In the genomic region with DNA sequence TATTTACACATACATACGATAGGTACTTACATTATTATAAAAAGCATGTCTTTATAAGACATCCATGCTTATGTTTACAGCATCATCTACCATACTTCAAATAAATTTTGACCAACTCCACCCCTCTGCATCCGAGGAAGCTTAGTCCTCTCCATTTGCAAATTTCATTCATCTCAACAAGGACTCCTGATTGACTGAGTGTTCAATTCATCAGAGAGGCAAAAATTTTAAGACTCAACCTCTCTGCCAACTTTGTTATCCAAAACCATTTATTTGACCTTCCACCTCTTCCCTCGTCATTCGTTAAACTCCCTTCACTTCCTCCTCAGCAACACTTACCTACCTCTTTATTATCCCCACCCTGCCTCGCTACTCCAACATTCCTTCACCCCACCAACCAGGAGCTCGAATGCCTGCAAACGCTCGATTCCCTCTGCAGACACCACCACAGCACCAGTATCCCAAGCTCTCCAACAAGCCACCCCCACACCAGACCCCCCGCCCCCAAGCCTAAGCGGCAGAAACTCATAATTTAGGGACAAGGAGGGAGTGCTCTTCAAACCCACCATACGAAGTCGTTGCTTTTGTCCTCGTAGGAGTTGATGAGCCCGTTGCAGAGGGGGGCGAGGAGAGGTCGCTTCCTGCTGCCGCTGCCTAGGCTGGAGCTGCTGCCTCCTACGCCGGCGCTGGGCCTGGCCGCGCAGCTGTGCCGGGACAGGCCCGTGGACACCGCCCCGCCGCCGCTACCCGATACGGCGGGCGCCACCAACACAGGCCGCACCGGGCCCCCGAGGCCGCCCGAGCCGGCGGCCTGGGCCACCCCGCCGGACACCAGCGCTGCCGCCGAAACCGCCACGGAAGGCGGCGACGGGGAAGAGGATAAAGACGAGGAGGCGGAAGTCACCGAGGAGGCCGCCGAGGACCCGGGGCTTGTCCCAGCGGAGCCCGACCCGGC, we compare ENCODE assay signal across 8 cellular contexts. TPM values are rescaled to one million over a fixed set of nuclear protein-coding genes. Genes with fewer than 3 reads are reported as not detected.
A peak's percentile ranks its signal among the peaks of the same experiment; 100 is the strongest.
DNase-seq lines count a peak whose midpoint lies in the region; ATAC-seq and TF ChIP-seq lines count a peak whose summit lies in the region.

No MANE protein-coding gene starts in this region.

- TF ChIP-seq CTCF in neutrophil (IDR thresholded peaks at IDR 0.05) = no peak
- no peak for TF ChIP-seq CTCF in vagina (IDR thresholded peaks at IDR 0.05)

- H3K36me3 ChIP-seq in neutrophil (no peaks in the 10 kb centered on the region), vagina (no peaks in the 10 kb centered on the region)

- ATAC-seq in GM18498 (IDR thresholded peaks at IDR 0.05; ENCODE audit: unreplicated experiment) = peak; percentile 27
- peak; percentile 17 for ATAC-seq in HG02943 (IDR thresholded peaks at IDR 0.05; ENCODE audit: low read depth, unreplicated experiment)

- H3K4me1 ChIP-seq in neutrophil (ENCODE audit: control insufficient read depth in 1 of 2, insufficient read depth in 1 of 2, low read depth in 1 of 2, low read length in 1 of 2) = peaks cover 73 to 74% of the 10 kb centered on the region in 2 experiments
- H3K4me1 ChIP-seq in vagina = peaks cover 49% of the 10 kb centered on the region

- DNase-seq in AG20443 (ENCODE audit: low spot score) (peak; percentile 65), NCI-H345 (lab: John Stamatoyannopoulos, UW) (peak; percentile 29), germinal center (ENCODE audit: low spot score) (peak; percentile 21), vagina (ENCODE audit: extremely low spot score in 2 of 2) (no peak)
- peak; percentile 47 for DNase-seq in activated naive CD4-positive, alpha-beta T cell treated with anti-CD3 and anti-CD28 coated beads, Interleukin-2, amount 50 U/mL, for 16 hours

- no peaks in the 10 kb centered on the region for H3K9me3 ChIP-seq in neutrophil
- H3K9me3 ChIP-seq in vagina = no peaks in the 10 kb centered on the region

- H3K4me3 ChIP-seq in neutrophil (ENCODE audit: low read depth in 1 of 2, low read length in 1 of 2) (peak overlapping the region; percentile 93 to 95), vagina (peak overlapping the region; percentile 79 to 88)

- intact Hi-C loops in vagina (cut with DNase I) = no loop called here

- H3K27me3 ChIP-seq in neutrophil = no peaks in the 10 kb centered on the region
- no peaks in the 10 kb centered on the region for H3K27me3 ChIP-seq in vagina

- TF ChIP-seq POLR2A in vagina (IDR thresholded peaks at IDR 0.05) = no peak

- H3K27ac ChIP-seq in neutrophil (peak overlapping the region; percentile 99), vagina (peak overlapping the region; percentile 92)

RNA-seq across cellular contexts. Expression of a gene that starts 0.8 kb away (rescaled TPM):
- total RNA-seq in vagina = 72.2 TPM

Comparison
In these comparisons a context has a peak if more than half of its experiments do, and no peak if none do; other contexts are left out.
1. DNase-seq: peak in AG20443 (single experiment), NCI-H345 (single experiment), activated naive CD4-positive, alpha-beta T cell treated with anti-CD3 and anti-CD28 coated beads, Interleukin-2, amount 50 U/mL, for 16 hours (single experiment) and germinal center (single experiment); none in vagina (0 of 2).